Comparison of ENCODE assay signal across 8 cellular contexts in genomic region chr19:40055832-40056504, GRCh38. TPM values are rescaled to one million over a fixed set of nuclear protein-coding genes. Genes with fewer than 3 reads are reported as not detected.
DNase-seq lines count a peak whose midpoint lies in the region; ATAC-seq and TF ChIP-seq lines count a peak whose summit lies in the region.

ZNF780B (minus strand) TSS chr19:40056231; CDS start chr19:40050332, 5,899 bp downstream.

- CTCF ChIA-PET in activated CD4-positive, alpha-beta T cell treated with anti-CD3 and anti-CD28 coated beads for 36 hours (lab: Charles Lee) = interaction anchor here (0.7 to 1.4 kb wide), 6 partner anchors 10 to 104 kb away, joined by 3 to 7 read pairs (median 4); partner anchors contain the start of genes PSMC4 and ZNF780A

- peak within 1 kb of the TSS; percentile 10 for H3K27ac ChIP-seq in colonic mucosa

- POLR2A ChIA-PET in activated CD4-positive, alpha-beta T cell treated with anti-CD3 and anti-CD28 coated beads for 36 hours (lab: Charles Lee) = interaction anchor here (0.7 to 1.1 kb wide), 3 partner anchors 35 to 86 kb away, joined by 3 to 6 read pairs (median 3); partner anchors contain the start of gene ZNF780A

- H3K9me3 Mint-ChIP-seq in activated CD4-positive, alpha-beta T cell treated with anti-CD3 and anti-CD28 coated beads for 36 hours (ENCODE audit: low read depth) = peaks cover 12% of the 10 kb centered on the region

- no peaks in the 10 kb centered on the region for H3K36me3 ChIP-seq in colonic mucosa

- peak; percentile 61 for ATAC-seq in HG03139 (IDR thresholded peaks at IDR 0.05; ENCODE audit: unreplicated experiment)
- peak; percentile 93 for ATAC-seq in activated CD4-positive, alpha-beta T cell treated with anti-CD3 and anti-CD28 coated beads for 36 hours

- H3K36me3 Mint-ChIP-seq in activated CD4-positive, alpha-beta T cell treated with anti-CD3 and anti-CD28 coated beads for 36 hours (ENCODE audit: low read depth) = peaks cover 27% of the 10 kb centered on the region

- TF ChIP-seq CTCF in colonic mucosa (IDR thresholded peaks at IDR 0.05) = no peak

- H3K27me3 ChIP-seq in colonic mucosa = no peaks in the 10 kb centered on the region

- H3K27me3 Mint-ChIP-seq in activated CD4-positive, alpha-beta T cell treated with anti-CD3 and anti-CD28 coated beads for 36 hours = peaks cover 8% of the 10 kb centered on the region

- intact Hi-C loops in activated CD4-positive, alpha-beta T cell treated with anti-CD3 and anti-CD28 coated beads for 36 hours (cut with DNase I, micrococcal nuclease) = loop anchor here (1.0 kb wide), 4 partner anchors 34 to 85 kb away; partner anchors contain the start of genes PSMC4 (in 1 of the 2), ZNF546 (in 1 of the 2) and ZNF780A (in 1 of the 2)
- intact Hi-C loops in colonic mucosa (cut with DNase I) = no loop called here

- DNase-seq in NK-92 treated with Interleukin-12 subunit alpha and Interleukin-12 subunit beta, amount 100 ng/mL, for 24 hours (lab: John Stamatoyannopoulos, UW) = peak; percentile 45
- DNase-seq in NK-92 (lab: John Stamatoyannopoulos, UW; ENCODE audit: unreplicated experiment) (no peak), NCI-H460 (ENCODE audit: extremely low read depth, low read depth) (peak; percentile 19), colonic mucosa (peak; percentile 85), left kidney (ENCODE audit: low read depth, low spot score) (peak; percentile 87)
- DNase-seq in activated CD4-positive, alpha-beta T cell treated with anti-CD3 and anti-CD28 coated beads for 36 hours = peak; percentile 84
- peak; percentile 68 for DNase-seq in stimulated activated CD4-positive, alpha-beta T cell treated with anti-CD3 and anti-CD28 coated beads, Interleukin-1b, Interleukin-23, amount 100 ng/mL, for 48 hours

- peaks cover 38% of the 10 kb centered on the region for H3K4me1 Mint-ChIP-seq in activated CD4-positive, alpha-beta T cell treated with anti-CD3 and anti-CD28 coated beads for 36 hours

- H3K9me3 ChIP-seq in colonic mucosa = no peaks in the 10 kb centered on the region

- H3K4me3 ChIP-seq in colonic mucosa = peak within 1 kb of the TSS; percentile 67

- H3K4me3 Mint-ChIP-seq in activated CD4-positive, alpha-beta T cell treated with anti-CD3 and anti-CD28 coated beads for 36 hours = peak within 1 kb of the TSS; percentile 93

- H3K9ac ChIP-seq in colonic mucosa (ENCODE audit: low read depth in 2 of 2, low read length in 2 of 2) = peak within 1 kb of the TSS; percentile 64 to 90

- H3K4me1 ChIP-seq in colonic mucosa = peaks cover 5% of the 10 kb centered on the region

- peak within 1 kb of the TSS; percentile 97 for H3K27ac Mint-ChIP-seq in activated CD4-positive, alpha-beta T cell treated with anti-CD3 and anti-CD28 coated beads for 36 hours

RNA-seq across cellular contexts. Expression of gene ZNF780B, which starts in this region (rescaled TPM):
- 3.9 and 7.5 TPM in 2 replicates for total RNA-seq in NCI-H460 (2014; rRNA removed; shearing (Covaris generic))
- polyA plus RNA-seq in NCI-H460 (2014; cell fraction: nucleus; rRNA removed) = 3.1 and 5.3 TPM in 2 replicates
- total RNA-seq in activated CD4-positive, alpha-beta T cell treated with anti-CD3 and anti-CD28 coated beads for 36 hours = 10 to 100 TPM; 17.4 to 18.8 TPM
- total RNA-seq in colonic mucosa = 10 to 100 TPM; 14.3 to 21.7 TPM
